In genomic region chr6:111307275-111307858, GRCh38 we compare ENCODE assay signal across 25 cellular contexts.
"Had no signal": no experiment of that assay in that cellular context is flagged by ENCODE, and none has a peak within 500 bp of the region (broad histone marks: within the 10 kb centered on the region; RNA-seq: fewer than 3 reads in every experiment).

No MANE protein-coding gene starts in this region.

- DNase-seq: activated CD4-positive, alpha-beta T cell treated with anti-CD3 and anti-CD28 coated beads, Interleukin-2, amount 50 U/mL, for 1 hour; activated CD8-positive, alpha-beta T cell treated with anti-CD3 and anti-CD28 coated beads, Interleukin-2, amount 10 ng/mL, durations not matched to agents 7 days and 5 days; activated gamma-delta T cell treated with Interleukin-2 at 50 U/mL for 16 hours; aorta; caudate nucleus; effector CD4-positive, alpha-beta T cell; left cardiac atrium; lower lobe of right lung; mesendoderm; naive B cell; stimulated activated CD4-positive, alpha-beta T cell treated with anti-CD3 and anti-CD28 coated beads, Interleukin-1b, Interleukin-23, amount 100 ng/mL, for 48 hours; substantia nigra; T-helper 2 cell; tibial artery had no signal

- H3K9me3 Mint-ChIP-seq: dendritic cell treated with granulocyte-macrophage colony-stimulating factor and Interleukin-4, amounts not matched to agents 40 ng/mL and 50 ng/mL, for 4 days; neural progenitor cell; stimulated activated naive CD8-positive, alpha-beta T cell treated with anti-CD3 and anti-CD28 coated beads, Interleukin-15, Interleukin-2, amounts not matched to agents 100 ng/mL and 50 ng/mL, for 24 hours had no signal

- H3K9ac ChIP-seq: neural progenitor cell had no signal

- H3K4me3 ChIP-seq: lower lobe of right lung, neural progenitor cell, right atrium auricular region, tibial artery had no signal

- H2AFZ ChIP-seq: neural progenitor cell had no signal

- H3K4me1 Mint-ChIP-seq: brain, neural progenitor cell had no signal

- ATAC-seq: activated CD4-positive, CD25-positive, alpha-beta regulatory T cell treated with anti-CD3 and anti-CD28 coated beads, Interleukin-2, amount 50 U/mL, for 24 hours; activated CD8-positive, alpha-beta T cell treated with anti-CD3 and anti-CD28 coated beads, Interleukin-2, amount 10 ng/mL, durations not matched to agents 7 days and 5 days; left cardiac atrium; lower lobe of right lung had no signal

- H3K27me3 Mint-ChIP-seq: activated naive CD4-positive, alpha-beta T cell treated with anti-CD3 and anti-CD28 coated beads, Interleukin-2, amount 50 U/mL, for 24 hours; brain; dendritic cell treated with granulocyte-macrophage colony-stimulating factor and Interleukin-4, amounts not matched to agents 40 ng/mL and 50 ng/mL, for 4 days; naive B cell; progenitor cell of endocrine pancreas; stimulated activated naive CD8-positive, alpha-beta T cell treated with anti-CD3 and anti-CD28 coated beads, Interleukin-15, Interleukin-2, amounts not matched to agents 100 ng/mL and 50 ng/mL, for 24 hours had no signal

- H3K4me2 ChIP-seq: neural progenitor cell had no signal

- FAIRE-seq: endometrium, frontal cortex, islet of Langerhans had no signal

- H3K4me1 ChIP-seq: lower lobe of right lung, neural progenitor cell, right atrium auricular region had no signal

- H3K27ac ChIP-seq: lower lobe of right lung, neural progenitor cell, right atrium auricular region, tibial artery had no signal

- H3K9me3 ChIP-seq: lower lobe of right lung, right atrium auricular region, tibial artery had no signal

- H3K27ac Mint-ChIP-seq: activated CD8-positive, alpha-beta T cell treated with anti-CD3 and anti-CD28 coated beads, Interleukin-2, amount 10 ng/mL, durations not matched to agents 7 days and 5 days; activated naive CD4-positive, alpha-beta T cell treated with anti-CD3 and anti-CD28 coated beads, Interleukin-2, amount 50 U/mL, for 24 hours; brain; dendritic cell treated with granulocyte-macrophage colony-stimulating factor and Interleukin-4, amounts not matched to agents 40 ng/mL and 50 ng/mL, for 4 days; naive B cell; neural progenitor cell; progenitor cell of endocrine pancreas; stimulated activated naive CD8-positive, alpha-beta T cell treated with anti-CD3 and anti-CD28 coated beads, Interleukin-15, Interleukin-2, amounts not matched to agents 100 ng/mL and 50 ng/mL, for 24 hours had no signal

- H3K4me3 Mint-ChIP-seq: activated CD8-positive, alpha-beta T cell treated with anti-CD3 and anti-CD28 coated beads, Interleukin-2, amount 10 ng/mL, durations not matched to agents 7 days and 5 days; activated naive CD4-positive, alpha-beta T cell treated with anti-CD3 and anti-CD28 coated beads, Interleukin-2, amount 50 U/mL, for 24 hours; brain; dendritic cell treated with granulocyte-macrophage colony-stimulating factor and Interleukin-4, amounts not matched to agents 40 ng/mL and 50 ng/mL, for 4 days; naive B cell; neural progenitor cell; stimulated activated naive CD8-positive, alpha-beta T cell treated with anti-CD3 and anti-CD28 coated beads, Interleukin-15, Interleukin-2, amounts not matched to agents 100 ng/mL and 50 ng/mL, for 24 hours had no signal

- H3K27me3 ChIP-seq: neural progenitor cell, right atrium auricular region, tibial artery had no signal
